ENCODE assay signal across 8 cellular contexts in the genomic region with DNA sequence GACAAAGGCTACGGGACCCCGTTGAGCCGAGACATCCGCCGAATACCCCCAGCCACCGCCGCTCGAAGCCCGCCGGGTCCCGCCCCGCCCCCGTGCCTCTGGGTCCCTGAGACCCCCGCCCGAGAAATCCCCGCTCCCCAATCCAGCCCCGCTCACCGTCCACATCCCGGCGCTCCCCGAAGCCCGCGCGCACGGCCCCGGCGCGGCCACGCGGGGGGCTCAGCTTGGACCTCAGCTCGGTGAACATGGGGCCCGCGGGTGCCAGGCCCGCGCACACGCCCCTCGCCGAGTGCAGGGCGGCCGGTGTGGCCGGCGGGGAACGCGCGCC. TPM values are rescaled to one million over a fixed set of nuclear protein-coding genes. Genes with fewer than 3 reads are reported as not detected.
DNase-seq lines count a peak whose midpoint lies in the region; ATAC-seq and TF ChIP-seq lines count a peak whose summit lies in the region.

No MANE protein-coding gene starts in this region.

- no peaks in the 10 kb centered on the region for H3K27me3 Mint-ChIP-seq in activated CD4-positive, alpha-beta T cell treated with anti-CD3 and anti-CD28 coated beads, Interleukin-2, amount 10 ng/mL, durations not matched to agents 24 days and 14 days

- H3K27me3 ChIP-seq in ascending aorta: no peaks in the 10 kb centered on the region
- H3K27me3 ChIP-seq in left lung: no peaks in the 10 kb centered on the region
- no peaks in the 10 kb centered on the region for H3K27me3 ChIP-seq in thoracic aorta (replicated peaks; ENCODE audit: insufficient read depth)

- H3K27ac ChIP-seq in ascending aorta (no peak overlapping the region), left lung (peak overlapping the region; percentile 44 to 70), thoracic aorta (no peak overlapping the region)

- H3K4me3 ChIP-seq in ascending aorta: peak overlapping the region; percentile 49 to 92
- peak overlapping the region; percentile 52 to 97 for H3K4me3 ChIP-seq in left lung
- H3K4me3 ChIP-seq in thoracic aorta: peak overlapping the region; percentile 96

- no peak for ATAC-seq in left lung
- ATAC-seq in thoracic aorta (ENCODE audit: insufficient number of reproducible peaks, low FRiP score, low read depth): no peak
- ATAC-seq in GM21367 (IDR thresholded peaks at IDR 0.05; ENCODE audit: unreplicated experiment): no peak

- H3K36me3 Mint-ChIP-seq in activated CD4-positive, alpha-beta T cell treated with anti-CD3 and anti-CD28 coated beads, Interleukin-2, amount 10 ng/mL, durations not matched to agents 24 days and 14 days (ENCODE audit: low read depth): peaks cover 38% of the 10 kb centered on the region

- no peaks in the 10 kb centered on the region for H3K9me3 Mint-ChIP-seq in activated CD4-positive, alpha-beta T cell treated with anti-CD3 and anti-CD28 coated beads, Interleukin-2, amount 10 ng/mL, durations not matched to agents 24 days and 14 days

- H3K27ac Mint-ChIP-seq in activated CD4-positive, alpha-beta T cell treated with anti-CD3 and anti-CD28 coated beads, Interleukin-2, amount 10 ng/mL, durations not matched to agents 24 days and 14 days: peak overlapping the region; percentile 92

- H3K36me3 ChIP-seq in ascending aorta (peaks cover 2 to 10% of the 10 kb centered on the region in 2 donors), left lung (peaks cover 0 to 18% of the 10 kb centered on the region in 2 donors), thoracic aorta (peaks cover 3% of the 10 kb centered on the region)

- intact Hi-C loops in activated CD4-positive, alpha-beta T cell treated with anti-CD3 and anti-CD28 coated beads, Interleukin-2, amount 10 ng/mL, durations not matched to agents 24 days and 14 days (cut with micrococcal nuclease): loop anchor here (5.0 to 10.0 kb wide), 2 partner anchors 244 to 442 kb away; partner anchors contain the start of genes LIME1, PTK6 and SLC2A4RG
- intact Hi-C loops in ascending aorta (cut with DNase I): loop anchor here (10.0 kb wide), 1 partner anchor 764 kb away; the partner anchor contains the start of gene YTHDF1
- intact Hi-C loops in left lung (cut with DNase I): no loop called here

- peaks cover 18 to 27% of the 10 kb centered on the region in 2 donors for H3K4me1 ChIP-seq in ascending aorta
- H3K4me1 ChIP-seq in left lung: peaks cover 22 to 53% of the 10 kb centered on the region in 2 donors
- peaks cover 17 to 39% of the 10 kb centered on the region in 2 donors for H3K4me1 ChIP-seq in thoracic aorta (ENCODE audit: control insufficient read depth in 1 of 2, low read depth in 2 of 2)

- TF ChIP-seq CTCF in ascending aorta (IDR thresholded peaks at IDR 0.05) (no peak), left lung (IDR thresholded peaks at IDR 0.05) (no peak), thoracic aorta (IDR thresholded peaks at IDR 0.05) (no peak)

- DNase-seq in activated CD4-positive, alpha-beta T cell treated with anti-CD3 and anti-CD28 coated beads, Interleukin-2, amount 10 ng/mL, durations not matched to agents 24 days and 14 days: no peak
- DNase-seq in activated CD4-positive, alpha-beta T cell treated with anti-CD3 and anti-CD28 coated beads, Interleukin-2, amount 50 U/mL, for 48 hours: no peak
- no peak for DNase-seq in ascending aorta (ENCODE audit: low spot score in 2 of 2)
- DNase-seq in left lung: peak in 1 of 2 donors; percentile 85
- no peak for DNase-seq in thoracic aorta (ENCODE audit: low spot score)
- no peak for DNase-seq in globus pallidus (ENCODE audit: low spot score)
- no peak for DNase-seq in GM19240 (ENCODE audit: insufficient read length, low spot score)

- peaks cover 57% of the 10 kb centered on the region for H3K4me1 Mint-ChIP-seq in activated CD4-positive, alpha-beta T cell treated with anti-CD3 and anti-CD28 coated beads, Interleukin-2, amount 10 ng/mL, durations not matched to agents 24 days and 14 days

- H3K4me3 Mint-ChIP-seq in activated CD4-positive, alpha-beta T cell treated with anti-CD3 and anti-CD28 coated beads, Interleukin-2, amount 10 ng/mL, durations not matched to agents 24 days and 14 days: peak overlapping the region; percentile 87

- no peaks in the 10 kb centered on the region for H3K9me3 ChIP-seq in ascending aorta
- no peaks in the 10 kb centered on the region for H3K9me3 ChIP-seq in left lung
- H3K9me3 ChIP-seq in thoracic aorta: no peaks in the 10 kb centered on the region

RNA-seq across cellular contexts. Expression of gene SAMD10, which starts 0.3 kb away (rescaled TPM):
- total RNA-seq in activated CD4-positive, alpha-beta T cell treated with anti-CD3 and anti-CD28 coated beads, Interleukin-2, amount 10 ng/mL, durations not matched to agents 24 days and 14 days: 34.4 and 37.5 TPM in 2 replicates
- total RNA-seq in ascending aorta (not detected), left lung (1 to 10 TPM; 4.6 to 6.0 TPM), thoracic aorta (1 to 10 TPM in 1 of 2 donors, under 1 TPM in 1; 0.78 to 3.0 TPM)

RNA-seq across cellular contexts. Expression of gene PRPF6, which starts 1.7 kb away (rescaled TPM):
- total RNA-seq in activated CD4-positive, alpha-beta T cell treated with anti-CD3 and anti-CD28 coated beads, Interleukin-2, amount 10 ng/mL, durations not matched to agents 24 days and 14 days: 79.5 and 81.3 TPM in 2 replicates
- total RNA-seq in ascending aorta: 33.5 TPM
- total RNA-seq in left lung: 10 to 100 TPM; 49.8 to 53.7 TPM
- total RNA-seq in thoracic aorta: 10 to 100 TPM; 51.9 to 52.9 TPM

RNA-seq across cellular contexts. Expression of gene ZNF512B, which starts 9.5 kb away (rescaled TPM):
- total RNA-seq in activated CD4-positive, alpha-beta T cell treated with anti-CD3 and anti-CD28 coated beads, Interleukin-2, amount 10 ng/mL, durations not matched to agents 24 days and 14 days: 26.0 and 26.9 TPM in 2 replicates
- total RNA-seq in ascending aorta: 17.5 TPM
- total RNA-seq in left lung: 10 to 100 TPM; 16.4 to 16.9 TPM
- 10 to 100 TPM; 10.2 to 13.8 TPM for total RNA-seq in thoracic aorta

RNA-seq across cellular contexts. Expression of gene UCKL1, which starts 23.0 kb away (rescaled TPM):
- total RNA-seq in activated CD4-positive, alpha-beta T cell treated with anti-CD3 and anti-CD28 coated beads, Interleukin-2, amount 10 ng/mL, durations not matched to agents 24 days and 14 days: 48.1 and 49.5 TPM in 2 replicates
- total RNA-seq in ascending aorta (95.4 TPM), left lung (10 to 100 TPM; 26.7 to 31.6 TPM), thoracic aorta (10 to 100 TPM; 27.3 to 40.5 TPM)

RNA-seq across cellular contexts. Expression of gene C20orf204, which starts 56.8 kb away (rescaled TPM):
- 5.5 and 6.8 TPM in 2 replicates for total RNA-seq in activated CD4-positive, alpha-beta T cell treated with anti-CD3 and anti-CD28 coated beads, Interleukin-2, amount 10 ng/mL, durations not matched to agents 24 days and 14 days
- not detected for total RNA-seq in ascending aorta
- 1 to 10 TPM in 1 of 2 donors, under 1 TPM in 1; 0.76 to 1.0 TPM for total RNA-seq in left lung
- 1 to 10 TPM in 1 of 2 donors, under 1 TPM in 1; 0.81 to 3.2 TPM for total RNA-seq in thoracic aorta

Comparison
In these comparisons a context has a peak if more than half of its experiments do, and no peak if none do; other contexts are left out.
1. H3K27ac ChIP-seq: peak in left lung (2 of 2); none in ascending aorta (0 of 2) and thoracic aorta (0 of 2).
2. intact Hi-C loops: an anchor here in activated CD4-positive, alpha-beta T cell treated with anti-CD3 and anti-CD28 coated beads, Interleukin-2, amount 10 ng/mL, durations not matched to agents 24 days and 14 days (5.0 to 10.0 kb wide) and ascending aorta (10.0 kb wide); none called in left lung.
3. Peak in every context shown above with its lines, with median percentiles within 50 percentile points of each other: H3K4me3 ChIP-seq.